In the genomic region with DNA sequence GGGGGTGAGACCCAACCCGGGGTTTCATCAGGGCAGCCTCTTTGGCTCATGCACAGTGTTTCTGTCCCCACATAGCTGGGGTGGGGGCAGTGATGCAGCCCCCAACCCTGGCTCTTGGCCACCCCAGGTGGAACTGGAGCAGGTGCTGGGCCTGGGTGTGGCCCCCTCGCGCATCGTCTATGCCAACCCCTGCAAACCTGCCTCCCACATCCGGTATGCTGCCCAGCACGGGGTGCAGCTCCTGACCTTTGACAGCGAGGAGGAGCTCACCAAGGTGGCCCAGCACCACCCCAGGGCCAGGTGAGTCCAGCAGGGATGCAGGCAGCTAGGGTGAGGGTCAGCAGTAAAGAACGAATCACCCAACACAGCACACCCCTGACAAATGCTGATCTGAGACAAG, we compare ENCODE assay signal across 19 cellular contexts.
"Had no signal": no experiment of that assay in that cellular context is flagged by ENCODE, and none has a peak within 500 bp of the region (broad histone marks: within the 10 kb centered on the region; RNA-seq: fewer than 3 reads in every experiment).

No MANE protein-coding gene starts in this region.

- H3K36me3 ChIP-seq: esophagus muscularis mucosa, gastrocnemius medialis, heart right ventricle, left lung, lower lobe of right lung, neutrophil, tibial nerve had no signal

- DNase-seq: effector memory CD8-positive, alpha-beta T cell; gastrocnemius medialis; heart right ventricle; hypothalamus; left lung; lower lobe of right lung; midbrain; naive B cell; right cardiac atrium; stimulated activated CD4-positive, alpha-beta T cell treated with anti-CD3 and anti-CD28 coated beads, Interleukin-1b, Interleukin-23, amount 100 ng/mL, for 48 hours; stimulated activated CD4-positive, alpha-beta T cell treated with anti-CD3 and anti-CD28 coated beads, Interleukin-4, amount 100 ng/mL, for 4 hours; stimulated activated naive B cell treated with anti-CD40 and anti-IgM and Interleukin-4, amounts not matched to agents 10 μg/mL and 1 μg/mL and 100 μg/mL, for 72 hours; stimulated activated naive CD8-positive, alpha-beta T cell treated with anti-CD3 and anti-CD28 coated beads, Interleukin-15, amount 100 ng/mL, for 72 hours; testis had no signal

- H3K9me3 ChIP-seq: esophagus muscularis mucosa, gastrocnemius medialis, heart right ventricle, left lung, lower lobe of right lung, neutrophil, testis, tibial nerve had no signal

- ATAC-seq: effector memory CD8-positive, alpha-beta T cell; gastrocnemius medialis; heart right ventricle; left lung; lower lobe of right lung; right cardiac atrium; stimulated activated naive B cell treated with anti-CD40 and anti-IgM and Interleukin-4, amounts not matched to agents 10 μg/mL and 1 μg/mL and 100 μg/mL, for 72 hours; stimulated activated naive CD8-positive, alpha-beta T cell treated with anti-CD3 and anti-CD28 coated beads, Interleukin-15, amount 100 ng/mL, for 72 hours had no signal

- FAIRE-seq: islet of Langerhans had no signal

- H3K27ac ChIP-seq: epithelial cell of prostate, esophagus muscularis mucosa, gastrocnemius medialis, heart right ventricle, left lung, lower lobe of right lung, neutrophil, testis, tibial nerve had no signal

- H3K4me3 ChIP-seq: esophagus muscularis mucosa, gastrocnemius medialis, heart right ventricle, left lung, lower lobe of right lung, testis, tibial nerve had no signal

- H3K27me3 ChIP-seq: gastrocnemius medialis, testis had no signal

- H3K4me1 ChIP-seq: esophagus muscularis mucosa, gastrocnemius medialis, heart right ventricle, left lung, lower lobe of right lung, testis, tibial nerve had no signal
